In genomic region chr4:122368786-122369185, GRCh38 we compare ENCODE assay signal across 5 cellular contexts. TPM values are rescaled to one million over a fixed set of nuclear protein-coding genes. Genes with fewer than 3 reads are reported as not detected.
"Had no signal": no experiment of that assay in that cellular context is flagged by ENCODE, and none has a peak within 500 bp of the region (broad histone marks: within the 10 kb centered on the region; RNA-seq: fewer than 3 reads in every experiment).

No MANE protein-coding gene starts in this region.

RNA-seq across cellular contexts. Expression of gene ADAD1, which starts 10.0 kb away (rescaled TPM):
- total RNA-seq: HepG2, HT-29, HT1080, IMR-90 had no signal
- polyA plus RNA-seq: HepG2, IgD-negative memory B cell, IMR-90 had no signal
